Comparison of ENCODE assay signal across 11 cellular contexts in genomic region chr5:179344301-179345178, GRCh38. TPM values are rescaled to one million over a fixed set of nuclear protein-coding genes. Genes with fewer than 3 reads are reported as not detected.
A peak's percentile ranks its signal among the peaks of the same experiment; 100 is the strongest.
DNase-seq lines count a peak whose midpoint lies in the region; ATAC-seq, FAIRE-seq and TF ChIP-seq lines count a peak whose summit lies in the region.
"Had no signal": no experiment of that assay in that cellular context is flagged by ENCODE, and none has a peak within 500 bp of the region (broad histone marks: within the 10 kb centered on the region; RNA-seq: fewer than 3 reads in every experiment).

No MANE protein-coding gene starts in this region.

- peaks cover 12% of the 10 kb centered on the region for H4K20me1 ChIP-seq in astrocyte (ENCODE audit: insufficient read depth, low read length)

- H3K27me3 ChIP-seq in astrocyte (ENCODE audit: insufficient read depth, low read length) (peaks cover 3% of the 10 kb centered on the region), iPS-18a (ENCODE audit: control insufficient read depth, insufficient read depth, low read length) (peaks cover 64% of the 10 kb centered on the region)

- FAIRE-seq in astrocyte (lab: Jason Lieb, UNC) (no peak), GM12892 (lab: Jason Lieb, UNC) (no peak), RCC 7860 (lab: Jason Lieb, UNC) (no peak)

- no peak overlapping the region for H3K27ac Mint-ChIP-seq in astrocyte (ENCODE audit: unreplicated experiment)
- H3K27ac Mint-ChIP-seq: IgD-negative memory B cell, T-cell had no signal

- H3K4me2 ChIP-seq in astrocyte (ENCODE audit: low read length): peak overlapping the region; percentile 86

- H3K27me3 Mint-ChIP-seq in astrocyte (ENCODE audit: low read depth, unreplicated experiment): peaks cover 71% of the 10 kb centered on the region

- DNase-seq in astrocyte (ENCODE audit: low read depth): no peak
- no peak for DNase-seq in skeletal muscle cell (ENCODE audit: low read depth)
- DNase-seq in GM12892 (ENCODE audit: insufficient read length): no peak
- DNase-seq in RCC 7860 (ENCODE audit: low spot score): no peak
- no peak for DNase-seq in NCI-H146 treated with DMSO at 0.1 percent for 48 hours (lab: John Stamatoyannopoulos, UW; ENCODE audit: unreplicated experiment)
- DNase-seq: central memory CD4-positive, alpha-beta T cell; T-cell had no signal

- TF ChIP-seq POLR2A in GM12892 (IDR thresholded peaks at IDR 0.05; ENCODE audit: low read depth, low read length): no peak

- peak overlapping the region; percentile 58 for H3K9ac ChIP-seq in ES-I3 (ENCODE audit: low read depth, low read length)
- peak overlapping the region; percentile 63 for H3K9ac ChIP-seq in astrocyte (ENCODE audit: low read length)
- no peak overlapping the region for H3K9ac ChIP-seq in iPS-18a (ENCODE audit: low read length)

- no peaks in the 10 kb centered on the region for H3K79me2 ChIP-seq in astrocyte (ENCODE audit: insufficient read depth, low read length)

- peak overlapping the region; percentile 77 for H2AFZ ChIP-seq in astrocyte (ENCODE audit: low read depth, low read length)

- H3K4me3 Mint-ChIP-seq in astrocyte (ENCODE audit: unreplicated experiment): peak overlapping the region; percentile 68
- H3K4me3 Mint-ChIP-seq: IgD-negative memory B cell had no signal

- peaks cover 5% of the 10 kb centered on the region for H3K9me3 Mint-ChIP-seq in astrocyte (ENCODE audit: unreplicated experiment)
- H3K9me3 Mint-ChIP-seq: IgD-negative memory B cell, T-cell had no signal

- H3K4me1 Mint-ChIP-seq in astrocyte (ENCODE audit: low read depth, unreplicated experiment): peaks cover 12% of the 10 kb centered on the region

- peak overlapping the region; percentile 60 for H3K4me3 ChIP-seq in astrocyte (ENCODE audit: insufficient read depth, low read depth, low read length)
- H3K4me3 ChIP-seq in iPS-18a (ENCODE audit: low read length): peak overlapping the region; percentile 76
- peak overlapping the region; percentile 89 for H3K4me3 ChIP-seq in skeletal muscle cell (ENCODE audit: low read depth, low read length)

- TF ChIP-seq CTCF in astrocyte (IDR thresholded peaks at IDR 0.05; ENCODE audit: insufficient read depth, low read depth, low read length): no peak

- H3K9me3 ChIP-seq in ES-I3 (ENCODE audit: control insufficient read depth, insufficient read depth, low read length) (no peaks in the 10 kb centered on the region), astrocyte (ENCODE audit: insufficient read depth, low read depth, low read length) (no peaks in the 10 kb centered on the region), iPS-18a (ENCODE audit: control insufficient read depth, low read depth, low read length) (no peaks in the 10 kb centered on the region)

- no peak overlapping the region for H3K27ac ChIP-seq in astrocyte (ENCODE audit: low read depth, low read length)
- no peak overlapping the region for H3K27ac ChIP-seq in iPS-18a (ENCODE audit: low read length)

- no peaks in the 10 kb centered on the region for H3K36me3 ChIP-seq in ES-I3 (ENCODE audit: insufficient read depth, low read length)
- H3K36me3 ChIP-seq in astrocyte (ENCODE audit: insufficient read depth, low read length): no peaks in the 10 kb centered on the region
- H3K36me3 ChIP-seq in iPS-18a (ENCODE audit: control insufficient read depth, low read depth, low read length): no peaks in the 10 kb centered on the region

- peaks cover 6% of the 10 kb centered on the region for H3K36me3 Mint-ChIP-seq in astrocyte (ENCODE audit: low read depth, unreplicated experiment)
- H3K36me3 Mint-ChIP-seq: IgD-negative memory B cell, T-cell had no signal

- no peak for ATAC-seq in GM18858 (IDR thresholded peaks at IDR 0.05; ENCODE audit: unreplicated experiment)
- ATAC-seq: T-cell had no signal

- H3K4me1 ChIP-seq in ES-I3 (ENCODE audit: insufficient read depth, low read length): peaks cover 4% of the 10 kb centered on the region; the same call in 1 of the 2 replicates
- H3K4me1 ChIP-seq in astrocyte (ENCODE audit: insufficient read depth, low read length): peaks cover 9% of the 10 kb centered on the region
- H3K4me1 ChIP-seq in iPS-18a (ENCODE audit: control insufficient read depth, low read depth, low read length): peaks cover 5% of the 10 kb centered on the region

RNA-seq across cellular contexts. Expression of gene ADAMTS2, which starts 0.7 kb away (rescaled TPM):
- total RNA-seq in astrocyte: 18.8 and 26.6 TPM in 2 replicates
- polyA plus RNA-seq in GM12892 (2012; ENCODE audit: missing spikeins): not detected
- polyA plus RNA-seq: IgD-negative memory B cell had no signal
